Comparison of ENCODE assay signal across 8 cellular contexts in the genomic region with DNA sequence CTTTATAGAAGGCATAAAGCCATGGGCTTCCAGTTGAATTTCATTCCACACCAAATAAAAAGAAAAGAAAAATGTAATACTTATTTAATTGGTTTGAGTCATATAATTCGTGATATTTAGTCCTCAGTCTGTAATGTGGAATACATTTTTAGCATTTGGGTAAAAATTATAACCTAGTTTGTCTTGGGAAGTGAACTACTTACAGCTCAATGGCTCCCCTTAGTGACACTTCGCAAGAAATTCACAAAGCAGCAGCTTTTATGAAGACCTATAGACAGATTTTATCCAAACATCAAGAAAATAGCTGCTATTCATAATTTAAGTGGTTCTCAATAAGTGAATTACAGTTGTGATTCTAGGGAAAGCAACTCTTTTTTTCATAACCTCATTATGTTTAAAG.
DNase-seq lines count a peak whose midpoint lies in the region; ATAC-seq, FAIRE-seq and TF ChIP-seq lines count a peak whose summit lies in the region.

No MANE protein-coding gene starts in this region.

- no TSS peak for BruUV-seq in PC-3 (replicated peaks; lab: Mats Ljungman, UMichigan)

- DNase-seq in A549 (ENCODE audit: low read depth in 1 of 2, low spot score in 1 of 2): peak; percentile 4 to 59
- peak; percentile 41 for DNase-seq in PC-3
- DNase-seq in fibroblast of the aortic adventitia (ENCODE audit: low read depth): peak; percentile 76
- no peak for DNase-seq in NCI-H345 treated with DMSO at 0.1 percent for 48 hours (lab: John Stamatoyannopoulos, UW; ENCODE audit: unreplicated experiment)
- DNase-seq in activated naive CD4-positive, alpha-beta T cell treated with anti-CD3 and anti-CD28 coated beads for 36 hours: no peak
- DNase-seq in GM19238 (ENCODE audit: insufficient read length, low spot score): no peak
- DNase-seq in mucosa of descending colon: no peak

- H3K27ac Mint-ChIP-seq in activated naive CD4-positive, alpha-beta T cell treated with anti-CD3 and anti-CD28 coated beads for 36 hours: no peak overlapping the region

- no peak overlapping the region for H3K4me3 Mint-ChIP-seq in activated naive CD4-positive, alpha-beta T cell treated with anti-CD3 and anti-CD28 coated beads for 36 hours

- POLR2A ChIA-PET in A549 (lab: Yijun Ruan, JAX): no interaction called here
- POLR2A ChIA-PET in PC-3 (lab: Charles Lee; ENCODE audit: unreplicated experiment): interaction anchor here (0.5 kb wide), 1 partner anchor 11 kb away, joined by 5 read pairs; no protein-coding TSS in a partner anchor

- H4K20me1 ChIP-seq in PC-3 (ENCODE audit: low read length): no peaks in the 10 kb centered on the region

- H3K27me3 Mint-ChIP-seq in activated naive CD4-positive, alpha-beta T cell treated with anti-CD3 and anti-CD28 coated beads for 36 hours (ENCODE audit: low read depth): peaks cover 3% of the 10 kb centered on the region

- H3K9ac ChIP-seq in PC-3 (ENCODE audit: low read length): no peak overlapping the region

- no peak overlapping the region for H3K4me2 ChIP-seq in A549
- H3K4me2 ChIP-seq in PC-3 (ENCODE audit: low read length): no peak overlapping the region

- H3F3A ChIP-seq in PC-3 (ENCODE audit: low read length, unreplicated experiment): no peaks in the 10 kb centered on the region

- CTCF ChIA-PET in A549 (lab: Yijun Ruan, JAX) (interaction anchor here (0.6 to 1.4 kb wide), 7 partner anchors 8 to 1159 kb away, joined by 3 to 6 read pairs (median 3); a partner anchor contains a TSS), PC-3 (lab: Charles Lee) (interaction anchor here (0.6 to 1.0 kb wide), 3 partner anchors 76 to 386 kb away, joined by 3 to 9 read pairs (median 3); a partner anchor contains a TSS)
- CTCF ChIA-PET in activated naive CD4-positive, alpha-beta T cell treated with anti-CD3 and anti-CD28 coated beads for 36 hours (lab: Charles Lee): interaction anchor here (0.7 to 3.5 kb wide), 3 partner anchors 50 to 142 kb away, joined by 3 to 13 read pairs (median 3); a partner anchor contains a TSS

- peak; percentile 64 to 77; a peak in 5 of 6 replicates for ATAC-seq in A549
- peak; percentile 43 for ATAC-seq in GM18868 (IDR thresholded peaks at IDR 0.05; ENCODE audit: unreplicated experiment)
- ATAC-seq in PC-3: peak; percentile 53; the same call in 1 of the 2 replicates
- ATAC-seq in mucosa of descending colon: no peak

- H3K4me1 ChIP-seq in A549 (peaks cover 30% of the 10 kb centered on the region), PC-3 (ENCODE audit: insufficient read depth, low read length) (no peaks in the 10 kb centered on the region), mucosa of descending colon (ENCODE audit: low read depth) (no peaks in the 10 kb centered on the region)

- H3K36me3 ChIP-seq in PC-3 (ENCODE audit: low read depth, low read length) (no peaks in the 10 kb centered on the region; the same call in 1 of the 2 replicates), mucosa of descending colon (ENCODE audit: low read depth) (no peaks in the 10 kb centered on the region)

- FAIRE-seq in A549 (lab: Jason Lieb, UNC): no peak

- no peaks in the 10 kb centered on the region for H3K9me2 ChIP-seq in PC-3 (replicated peaks; ENCODE audit: low read length)

- no peaks in the 10 kb centered on the region for H3K9me3 Mint-ChIP-seq in activated naive CD4-positive, alpha-beta T cell treated with anti-CD3 and anti-CD28 coated beads for 36 hours

- H3K79me2 ChIP-seq in PC-3 (ENCODE audit: low read length): no peaks in the 10 kb centered on the region

- no peak overlapping the region for H2AFZ ChIP-seq in PC-3 (ENCODE audit: low read length)

- no peak for TF ChIP-seq EP300 in A549 (IDR thresholded peaks at IDR 0.05)

- H3K27ac ChIP-seq in A549: 0 out of 6 replicates have a peak overlapping the region, but pooled peaks of 1 of the 2 experiments have one; percentile 24
- H3K27ac ChIP-seq in PC-3 (ENCODE audit: low read length): no peak overlapping the region

- intact Hi-C loops in PC-3 (cut with micrococcal nuclease) (loop anchor here (5.0 to 10.0 kb wide), 3 partner anchors 77 to 386 kb away; a partner anchor contains a TSS), mucosa of descending colon (cut with DNase I, micrococcal nuclease) (no loop called here)
- intact Hi-C loops in activated naive CD4-positive, alpha-beta T cell treated with anti-CD3 and anti-CD28 coated beads for 36 hours (cut with micrococcal nuclease): loop anchor here (1.0 to 2.0 kb wide), 2 partner anchors 386 to 1196 kb away; no protein-coding TSS in a partner anchor

- peak; percentile 69 to 71 for TF ChIP-seq RAD21 in A549 (conservative IDR thresholded peaks at IDR 0.05 in 1 of 2, IDR thresholded peaks at IDR 0.05 in 1 of 2)

- TF ChIP-seq CTCF in A549 (IDR thresholded peaks at IDR 0.05) (peak; percentile 66), PC-3 (conservative IDR thresholded peaks at IDR 0.05; ENCODE audit: low read depth, low read length) (peak; percentile 60), fibroblast of the aortic adventitia (IDR thresholded peaks at IDR 0.05; ENCODE audit: insufficient read depth, low read length) (peak; percentile 69), mucosa of descending colon (IDR thresholded peaks at IDR 0.05) (no peak)

- TF ChIP-seq POLR2A in A549 (IDR thresholded peaks at IDR 0.05; ENCODE audit: low read length): no peak

- no peaks in the 10 kb centered on the region for H3K36me3 Mint-ChIP-seq in activated naive CD4-positive, alpha-beta T cell treated with anti-CD3 and anti-CD28 coated beads for 36 hours (ENCODE audit: low read depth)

- H3K4me3 ChIP-seq in A549: no peak overlapping the region
- no peak overlapping the region for H3K4me3 ChIP-seq in PC-3 (ENCODE audit: low read length)
- H3K4me3 ChIP-seq in fibroblast of the aortic adventitia (ENCODE audit: low read depth, low read length): no peak overlapping the region
- no peak overlapping the region for H3K4me3 ChIP-seq in mucosa of descending colon

- H3K4me1 Mint-ChIP-seq in activated naive CD4-positive, alpha-beta T cell treated with anti-CD3 and anti-CD28 coated beads for 36 hours (ENCODE audit: low read depth): no peaks in the 10 kb centered on the region

- WGBS in A549 (ENCODE audit: missing lambda C conversion rate): 12% methylated on average over 2 of the region's 2 CpGs

- H3K9me3 ChIP-seq in A549 (no peaks in the 10 kb centered on the region), PC-3 (ENCODE audit: low read length) (no peaks in the 10 kb centered on the region), mucosa of descending colon (no peaks in the 10 kb centered on the region)

- H3K27me3 ChIP-seq in PC-3 (ENCODE audit: low read length): no peaks in the 10 kb centered on the region

TF ChIP-seq in A549, 52 proteins besides CTCF, POLR2A, EP300 and RAD21:
- TF ChIP-seq SMC3 (IDR thresholded peaks at IDR 0.05) (peak; percentile 46), HOXA7 (CRISPR knock-in tag; IDR thresholded peaks at IDR 0.05) (no peak)

Comparison
In these comparisons a context has a peak if more than half of its experiments do, and no peak if none do; other contexts are left out.
1. DNase-seq: peak in A549 (2 of 2), PC-3 (single experiment) and fibroblast of the aortic adventitia (single experiment); none in NCI-H345 treated with DMSO at 0.1 percent for 48 hours (single experiment), activated naive CD4-positive, alpha-beta T cell treated with anti-CD3 and anti-CD28 coated beads for 36 hours (single experiment), GM19238 (single experiment) and mucosa of descending colon (0 of 3).
2. intact Hi-C loops: an anchor here in PC-3 (5.0 to 10.0 kb wide) and activated naive CD4-positive, alpha-beta T cell treated with anti-CD3 and anti-CD28 coated beads for 36 hours (1.0 to 2.0 kb wide); none called in mucosa of descending colon.